Comparison of ENCODE assay signal across 11 cellular contexts in the genomic region with DNA sequence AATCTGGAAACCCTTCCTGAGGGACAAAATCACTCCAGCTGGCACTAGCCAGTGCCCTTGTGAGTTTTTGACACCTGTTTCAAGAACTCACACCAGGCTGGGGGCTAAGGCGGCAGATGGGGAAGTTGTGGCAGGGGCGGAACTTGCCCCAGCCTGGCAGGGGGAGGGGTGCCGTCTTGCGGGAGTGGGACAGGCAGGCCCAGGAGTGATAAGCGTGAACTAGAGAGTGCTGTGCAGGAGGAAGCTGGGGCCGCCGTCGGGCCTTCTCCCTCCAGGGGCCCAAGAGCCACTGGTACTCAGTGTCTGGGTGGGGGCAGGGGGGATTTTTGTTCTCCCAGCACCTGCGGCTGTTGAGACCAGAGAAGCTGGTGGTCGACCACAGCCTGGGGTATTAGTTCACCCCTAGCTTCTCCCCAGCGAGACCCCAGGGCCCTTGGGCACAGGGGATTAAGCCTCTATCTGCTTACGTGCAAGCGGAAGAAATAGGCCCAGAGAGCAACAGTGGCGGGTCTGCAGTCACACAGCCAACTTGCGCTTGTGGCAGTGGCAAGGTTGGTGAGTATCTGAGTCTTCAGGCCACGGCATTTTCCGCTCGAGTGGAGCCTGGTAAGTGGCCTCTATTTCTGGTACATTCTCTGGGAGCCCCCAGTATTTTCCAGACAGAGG. TPM values are rescaled to one million over a fixed set of nuclear protein-coding genes. Genes with fewer than 3 reads are reported as not detected.
DNase-seq lines count a peak whose midpoint lies in the region; ATAC-seq and TF ChIP-seq lines count a peak whose summit lies in the region.
"Had no signal": no experiment of that assay in that cellular context is flagged by ENCODE, and none has a peak within 500 bp of the region (broad histone marks: within the 10 kb centered on the region; RNA-seq: fewer than 3 reads in every experiment).

No MANE protein-coding gene starts in this region.

- peak; percentile 12 for DNase-seq in NCI-H2171 (lab: John Stamatoyannopoulos, UW)
- peak; percentile 95 for DNase-seq in cardiac septum (ENCODE audit: low spot score)
- peak; percentile 26 for DNase-seq in testis
- no peak for DNase-seq in progenitor cell of endocrine pancreas (ENCODE audit: low spot score, unreplicated experiment)
- no peak for DNase-seq in dedifferentiated amniotic fluid mesenchymal stem cell (ENCODE audit: extremely low spot score)
- DNase-seq in OCI-M2 (lab: John Stamatoyannopoulos, UW; ENCODE audit: unreplicated experiment): no peak
- DNase-seq: activated CD8-positive, alpha-beta memory T cell treated with anti-CD3 and anti-CD28 coated beads, Interleukin-2, amount 50 U/mL, for 48 hours; effector memory CD8-positive, alpha-beta T cell; mesendoderm; PC-9 had no signal

- H3K4me3 ChIP-seq in testis: no peak overlapping the region
- H3K4me3 ChIP-seq: PC-9 had no signal

- TF ChIP-seq CTCF in testis (IDR thresholded peaks at IDR 0.05) (no peak), progenitor cell of endocrine pancreas (IDR thresholded peaks at IDR 0.05; ENCODE audit: unreplicated experiment) (no peak)

- H3K9me3 ChIP-seq in testis: no peaks in the 10 kb centered on the region

- no peaks in the 10 kb centered on the region for H3K9me3 Mint-ChIP-seq in progenitor cell of endocrine pancreas (ENCODE audit: low read depth)
- H3K9me3 Mint-ChIP-seq: effector memory CD8-positive, alpha-beta T cell had no signal

- no peak overlapping the region for H3K27ac ChIP-seq in testis
- H3K27ac ChIP-seq: PC-9 had no signal

- intact Hi-C loops in cardiac septum (cut with DNase I) (loop anchor here (10.0 kb wide), 1 partner anchor 534 kb away; no protein-coding TSS in a partner anchor), testis (cut with DNase I; ENCODE audit: low total_unique reads) (no loop called here)

- H3K27me3 Mint-ChIP-seq in progenitor cell of endocrine pancreas: peaks cover 15% of the 10 kb centered on the region
- H3K27me3 Mint-ChIP-seq: effector memory CD8-positive, alpha-beta T cell had no signal

- 71% methylated on average over 15 to 18 of the region's 18 CpGs for WGBS in testis, 2 donors

- ATAC-seq in GM19467 (IDR thresholded peaks at IDR 0.05; ENCODE audit: unreplicated experiment): peak; percentile 34

- no peak for TF ChIP-seq POLR2A in testis (IDR thresholded peaks at IDR 0.05)

- no peak overlapping the region for H3K4me3 Mint-ChIP-seq in progenitor cell of endocrine pancreas (ENCODE audit: low read depth)

- no peak overlapping the region for H3K27ac Mint-ChIP-seq in progenitor cell of endocrine pancreas
- H3K27ac Mint-ChIP-seq: effector memory CD8-positive, alpha-beta T cell had no signal

- no peaks in the 10 kb centered on the region for H3K36me3 ChIP-seq in testis (ENCODE audit: low read depth, missing control alignments)

- H3K4me1 Mint-ChIP-seq in progenitor cell of endocrine pancreas (ENCODE audit: low read depth): peaks cover 2% of the 10 kb centered on the region

- no peaks in the 10 kb centered on the region for H3K27me3 ChIP-seq in testis

- H3K36me3 Mint-ChIP-seq in progenitor cell of endocrine pancreas (ENCODE audit: insufficient read depth): no peaks in the 10 kb centered on the region

- H3K4me1 ChIP-seq in testis: peaks cover 7% of the 10 kb centered on the region

RNA-seq across cellular contexts. Expression of a gene that starts 40.1 kb away (rescaled TPM):
- total RNA-seq in cardiac septum: 8.5 TPM
- total RNA-seq in testis: 10 to 100 TPM in 1 of 2 donors, 1 to 10 TPM in 1; 8.0 to 11.3 TPM
- polyA plus RNA-seq in testis (ENCODE audit: insufficient read depth, low read depth, low replicate concordance): 6.8 TPM
- total RNA-seq in progenitor cell of endocrine pancreas: 9.1 and 10.3 TPM in 2 replicates

Comparison
In these comparisons a context has a peak if more than half of its experiments do, and no peak if none do; other contexts are left out.
1. DNase-seq: peak in NCI-H2171 (single experiment), cardiac septum (single experiment) and testis (single experiment); none in progenitor cell of endocrine pancreas (single experiment), dedifferentiated amniotic fluid mesenchymal stem cell (single experiment) and OCI-M2 (single experiment).